Comparison of ENCODE assay signal across 20 cellular contexts in genomic region chr7:154833839-154834238, GRCh38.
"Had no signal": no experiment of that assay in that cellular context is flagged by ENCODE, and none has a peak within 500 bp of the region (broad histone marks: within the 10 kb centered on the region; RNA-seq: fewer than 3 reads in every experiment).

No MANE protein-coding gene starts in this region.

- H3K4me3 Mint-ChIP-seq: IgD-negative memory B cell had no signal

- H3K27ac Mint-ChIP-seq: IgD-negative memory B cell had no signal

- ATAC-seq: K562, SK-N-SH treated with all-trans-retinoic acid at 6 μM for 48 hours had no signal

- H3K4me2 ChIP-seq: KMS-11 had no signal

- H3K27ac ChIP-seq: HL-60, KMS-11 had no signal

- DNase-seq: Kasumi-1, MM.1S, NCI-H1092 treated with DMSO at 0.1 percent for 48 hours, NCI-H1436 treated with DMSO at 0.1 percent for 48 hours, NCI-H1694, NCI-H187 treated with DMSO at 0.1 percent for 48 hours, NCI-H2029 treated with DMSO at 0.1 percent for 48 hours, NCI-H2171 treated with DMSO at 0.1 percent for 48 hours, NCI-H345, NCI-H446 treated with DMSO at 0.1 percent for 48 hours, NCI-H510A treated with DMSO at 0.1 percent for 48 hours, NCI-H526, NCI-H82, RPMI8226, SHP77 had no signal

- H3K9ac ChIP-seq: KMS-11 had no signal

- H3K36me3 Mint-ChIP-seq: IgD-negative memory B cell had no signal

- H3K4me3 ChIP-seq: K562 had no signal
